20 cellular contexts compared by ENCODE assay signal in genomic region chr1:164058192-164058591, GRCh38.
"Had no signal": no experiment of that assay in that cellular context is flagged by ENCODE, and none has a peak within 500 bp of the region (broad histone marks: within the 10 kb centered on the region; RNA-seq: fewer than 3 reads in every experiment).

No MANE protein-coding gene starts in this region.

- H3K9me3 ChIP-seq: colonic mucosa, mucosa of descending colon, pancreas, right lobe of liver had no signal

- H3K4me3 ChIP-seq: colonic mucosa, mucosa of descending colon, pancreas, right lobe of liver, spleen had no signal

- H3K4me1 ChIP-seq: colonic mucosa, pancreas, right lobe of liver, spleen had no signal

- H3K36me3 ChIP-seq: colonic mucosa, pancreas, right lobe of liver, spleen, WERI-Rb-1 had no signal

- H3K27me3 Mint-ChIP-seq: naive thymus-derived CD4-positive, alpha-beta T cell; stimulated activated naive B cell treated with anti-CD40 and anti-IgM and Interleukin-4, amounts not matched to agents 10 μg/mL and 1 μg/mL and 100 μg/mL, for 72 hours had no signal

- H3K27ac Mint-ChIP-seq: activated T-cell treated with anti-CD3 and anti-CD28 coated beads, Interleukin-2, amount 50 U/mL, for 72 hours; endodermal cell; naive thymus-derived CD4-positive, alpha-beta T cell; stimulated activated naive B cell treated with anti-CD40 and anti-IgM and Interleukin-4, amounts not matched to agents 10 μg/mL and 1 μg/mL and 100 μg/mL, for 72 hours had no signal

- H3K27ac ChIP-seq: colonic mucosa, pancreas, right lobe of liver, spleen, WERI-Rb-1 had no signal

- H3K36me3 Mint-ChIP-seq: stimulated activated naive B cell treated with anti-CD40 and anti-IgM and Interleukin-4, amounts not matched to agents 10 μg/mL and 1 μg/mL and 100 μg/mL, for 72 hours had no signal

- H3K9me3 Mint-ChIP-seq: endodermal cell had no signal

- DNase-seq: activated CD4-positive, alpha-beta T cell treated with anti-CD3 and anti-CD28 coated beads for 1 hour; activated CD4-positive, alpha-beta T cell treated with anti-CD3 and anti-CD28 coated beads, Interleukin-2, amount 50 U/mL, for 4 hours; activated effector memory CD4-positive, alpha-beta T cell treated with anti-CD3 and anti-CD28 coated beads, Interleukin-2, amount 50 U/mL, for 16 hours; activated naive CD4-positive, alpha-beta T cell treated with anti-CD3 and anti-CD28 coated beads, Interleukin-2, amount 50 U/mL, for 16 hours; activated T-cell treated with anti-CD3 and anti-CD28 coated beads, Interleukin-2, amount 50 U/mL, for 72 hours; amniotic stem cell; caudate nucleus; colonic mucosa; endodermal cell; hypothalamus; kidney; left ventricle myocardium superior; mucosa of descending colon; naive thymus-derived CD4-positive, alpha-beta T cell; pancreas; right lobe of liver; spleen; stimulated activated naive B cell treated with anti-CD40 and anti-IgM and Interleukin-4, amounts not matched to agents 10 μg/mL and 1 μg/mL and 100 μg/mL, for 72 hours; T-helper 2 cell; WERI-Rb-1 had no signal

- H3K4me3 Mint-ChIP-seq: activated T-cell treated with anti-CD3 and anti-CD28 coated beads, Interleukin-2, amount 50 U/mL, for 72 hours; endodermal cell; naive thymus-derived CD4-positive, alpha-beta T cell; stimulated activated naive B cell treated with anti-CD40 and anti-IgM and Interleukin-4, amounts not matched to agents 10 μg/mL and 1 μg/mL and 100 μg/mL, for 72 hours had no signal

- H3K27me3 ChIP-seq: colonic mucosa, pancreas, right lobe of liver, spleen had no signal

- H3K4me1 Mint-ChIP-seq: naive thymus-derived CD4-positive, alpha-beta T cell; stimulated activated naive B cell treated with anti-CD40 and anti-IgM and Interleukin-4, amounts not matched to agents 10 μg/mL and 1 μg/mL and 100 μg/mL, for 72 hours had no signal
